16 cellular contexts compared by ENCODE assay signal in genomic region chr10:101006593-101007098, GRCh38. TPM values are rescaled to one million over a fixed set of nuclear protein-coding genes. Genes with fewer than 3 reads are reported as not detected.
DNase-seq lines count a peak whose midpoint lies in the region; ATAC-seq and TF ChIP-seq lines count a peak whose summit lies in the region.
"Had no signal": no experiment of that assay in that cellular context is flagged by ENCODE, and none has a peak within 500 bp of the region (broad histone marks: within the 10 kb centered on the region; RNA-seq: fewer than 3 reads in every experiment).

No MANE protein-coding gene starts in this region.

- H3K4me2 ChIP-seq in neural progenitor cell = no peak overlapping the region

- H3K27ac Mint-ChIP-seq in brain = peak overlapping the region in 3 of 5 experiments; percentile 76 to 95 (median 82)
- H3K27ac Mint-ChIP-seq in neural progenitor cell = no peak overlapping the region
- no peak overlapping the region for H3K27ac Mint-ChIP-seq in activated naive CD8-positive, alpha-beta T cell treated with anti-CD3 and anti-CD28 coated beads for 36 hours
- H3K27ac Mint-ChIP-seq: activated B cell treated with CpG ODN at 0.5 μM for 24 hours; activated CD8-positive, alpha-beta memory T cell treated with anti-CD3 and anti-CD28 coated beads, Interleukin-2, amount 10 ng/mL, durations not matched to agents 7 days and 5 days; memory B cell; T-helper 17 cell had no signal

- H3K4me1 Mint-ChIP-seq in brain = peaks cover 30% of the 10 kb centered on the region
- H3K4me1 Mint-ChIP-seq in neural progenitor cell = peaks cover 8% of the 10 kb centered on the region
- no peaks in the 10 kb centered on the region for H3K4me1 Mint-ChIP-seq in activated naive CD8-positive, alpha-beta T cell treated with anti-CD3 and anti-CD28 coated beads for 36 hours
- H3K4me1 Mint-ChIP-seq: activated B cell treated with CpG ODN at 0.5 μM for 24 hours; activated CD8-positive, alpha-beta memory T cell treated with anti-CD3 and anti-CD28 coated beads, Interleukin-2, amount 10 ng/mL, durations not matched to agents 7 days and 5 days; memory B cell had no signal

- H3K27ac ChIP-seq in left ventricle myocardium inferior (replicated peaks) (peak overlapping the region; percentile 76), neural progenitor cell (peak overlapping the region; percentile 53)

- H3K4me1 ChIP-seq in left ventricle myocardium inferior (peaks cover 77% of the 10 kb centered on the region), neural progenitor cell (peaks cover 14% of the 10 kb centered on the region)

- no peak for TF ChIP-seq CTCF in left ventricle myocardium inferior (IDR thresholded peaks at IDR 0.05; ENCODE audit: borderline replicate concordance)
- no peak for TF ChIP-seq CTCF in brain (conservative IDR thresholded peaks at IDR 0.05)
- TF ChIP-seq CTCF in neural progenitor cell (IDR thresholded peaks at IDR 0.05) = no peak

- H3K36me3 Mint-ChIP-seq in brain = peaks cover 31% of the 10 kb centered on the region
- peaks cover 7% of the 10 kb centered on the region for H3K36me3 Mint-ChIP-seq in neural progenitor cell
- no peaks in the 10 kb centered on the region for H3K36me3 Mint-ChIP-seq in activated naive CD8-positive, alpha-beta T cell treated with anti-CD3 and anti-CD28 coated beads for 36 hours
- H3K36me3 Mint-ChIP-seq: activated CD8-positive, alpha-beta memory T cell treated with anti-CD3 and anti-CD28 coated beads, Interleukin-2, amount 10 ng/mL, durations not matched to agents 7 days and 5 days had no signal

- H2AFZ ChIP-seq in neural progenitor cell (replicated peaks) = no peak overlapping the region

- no peak overlapping the region for H3K9ac ChIP-seq in neural progenitor cell

- H3F3A ChIP-seq in neural progenitor cell (ENCODE audit: low read depth) = peaks cover 20% of the 10 kb centered on the region

- H4K20me1 ChIP-seq in neural progenitor cell (ENCODE audit: low read depth) = peaks cover 23% of the 10 kb centered on the region

- no peak for DNase-seq in left ventricle myocardium inferior
- no peak for DNase-seq in left cardiac atrium
- DNase-seq in neural progenitor cell (ENCODE audit: low spot score) = no peak
- no peak for DNase-seq in activated naive CD8-positive, alpha-beta T cell treated with anti-CD3 and anti-CD28 coated beads for 36 hours
- DNase-seq in NCI-H2107 (lab: John Stamatoyannopoulos, UW) = no peak
- DNase-seq in NCI-H1105 treated with DMSO at 0.1 percent for 48 hours (lab: John Stamatoyannopoulos, UW) = no peak
- DNase-seq in OCI-M2 (lab: John Stamatoyannopoulos, UW; ENCODE audit: unreplicated experiment) = no peak
- DNase-seq: activated B cell treated with CpG ODN at 0.5 μM for 24 hours; activated CD8-positive, alpha-beta memory T cell treated with anti-CD3 and anti-CD28 coated beads, Interleukin-2, amount 10 ng/mL, durations not matched to agents 7 days and 5 days; activated gamma-delta T cell; NCI-H2081; NCI-H748 treated with DMSO at 0.1 percent for 48 hours; stimulated activated CD4-positive, alpha-beta T cell treated with anti-CD3 and anti-CD28 coated beads, Interleukin-12 subunit alpha, Interleukin-12 subunit beta, amount 100 ng/mL, for 4 hours; T-helper 17 cell had no signal

- H3K9me3 ChIP-seq in left ventricle myocardium inferior (replicated peaks) = no peaks in the 10 kb centered on the region
- H3K9me3 ChIP-seq in neural progenitor cell (ENCODE audit: low read depth) = no peaks in the 10 kb centered on the region

- intact Hi-C loops in left ventricle myocardium inferior (cut with micrococcal nuclease) = no loop called here
- intact Hi-C loops in left cardiac atrium (cut with DNase I) = no loop called here

- peaks cover 0 to 4% (median 0%) of the 10 kb centered on the region in 5 experiments for H3K9me3 Mint-ChIP-seq in brain
- no peaks in the 10 kb centered on the region for H3K9me3 Mint-ChIP-seq in neural progenitor cell
- no peaks in the 10 kb centered on the region for H3K9me3 Mint-ChIP-seq in activated naive CD8-positive, alpha-beta T cell treated with anti-CD3 and anti-CD28 coated beads for 36 hours
- H3K9me3 Mint-ChIP-seq: activated B cell treated with CpG ODN at 0.5 μM for 24 hours, memory B cell had no signal

- H3K79me2 ChIP-seq in neural progenitor cell (ENCODE audit: low read depth) = peaks cover 18% of the 10 kb centered on the region

- H3K4me3 Mint-ChIP-seq in brain (no peak overlapping the region), neural progenitor cell (no peak overlapping the region)
- no peak overlapping the region for H3K4me3 Mint-ChIP-seq in activated naive CD8-positive, alpha-beta T cell treated with anti-CD3 and anti-CD28 coated beads for 36 hours
- H3K4me3 Mint-ChIP-seq: activated B cell treated with CpG ODN at 0.5 μM for 24 hours; activated CD8-positive, alpha-beta memory T cell treated with anti-CD3 and anti-CD28 coated beads, Interleukin-2, amount 10 ng/mL, durations not matched to agents 7 days and 5 days; memory B cell; T-helper 17 cell had no signal

- H3K27me3 ChIP-seq in left ventricle myocardium inferior (ENCODE audit: low read depth) = no peaks in the 10 kb centered on the region
- H3K27me3 ChIP-seq in neural progenitor cell = no peaks in the 10 kb centered on the region

- H3K4me3 ChIP-seq in left ventricle myocardium inferior = no peak overlapping the region
- H3K4me3 ChIP-seq in neural progenitor cell = no peak overlapping the region

- no peak for ATAC-seq in left cardiac atrium
- ATAC-seq: activated CD8-positive, alpha-beta memory T cell treated with anti-CD3 and anti-CD28 coated beads, Interleukin-2, amount 10 ng/mL, durations not matched to agents 7 days and 5 days; T-helper 17 cell had no signal

- H3K27me3 Mint-ChIP-seq in brain = no peaks in the 10 kb centered on the region
- peaks cover 6% of the 10 kb centered on the region for H3K27me3 Mint-ChIP-seq in neural progenitor cell (ENCODE audit: insufficient read depth, low read depth)
- no peaks in the 10 kb centered on the region for H3K27me3 Mint-ChIP-seq in activated naive CD8-positive, alpha-beta T cell treated with anti-CD3 and anti-CD28 coated beads for 36 hours
- H3K27me3 Mint-ChIP-seq: activated B cell treated with CpG ODN at 0.5 μM for 24 hours; activated CD8-positive, alpha-beta memory T cell treated with anti-CD3 and anti-CD28 coated beads, Interleukin-2, amount 10 ng/mL, durations not matched to agents 7 days and 5 days; memory B cell; T-helper 17 cell had no signal

- H3K36me3 ChIP-seq in left ventricle myocardium inferior = peaks cover 50% of the 10 kb centered on the region
- H3K36me3 ChIP-seq in neural progenitor cell = no peaks in the 10 kb centered on the region

RNA-seq across cellular contexts. Expression of gene LZTS2, which starts 7.0 kb away (rescaled TPM):
- total RNA-seq in left ventricle myocardium inferior (35.6 TPM), left cardiac atrium (10 to 100 TPM; 43.9 to 47.7 TPM), neural progenitor cell (ENCODE audit: low replicate concordance) (34.7 and 111 TPM in 2 replicates)
- 54.6 TPM for polyA plus RNA-seq in brain (ENCODE audit: insufficient read depth, low read depth, low replicate concordance)
- 10 to 100 TPM; 10.4 to 12.1 TPM for total RNA-seq in activated naive CD8-positive, alpha-beta T cell treated with anti-CD3 and anti-CD28 coated beads for 36 hours

RNA-seq across cellular contexts. Expression of gene TWNK, which starts 19.3 kb away (rescaled TPM):
- total RNA-seq in left ventricle myocardium inferior = 7.3 TPM
- total RNA-seq in left cardiac atrium = 1 to 10 TPM; 4.8 to 6.5 TPM
- 9.2 TPM for polyA plus RNA-seq in brain (ENCODE audit: insufficient read depth, low read depth, low replicate concordance)
- 6.4 and 7.1 TPM in 2 replicates for total RNA-seq in neural progenitor cell (ENCODE audit: low replicate concordance)
- 10 to 100 TPM; 40.6 to 41.9 TPM for total RNA-seq in activated naive CD8-positive, alpha-beta T cell treated with anti-CD3 and anti-CD28 coated beads for 36 hours

RNA-seq across cellular contexts. Expression of gene MRPL43, which starts 19.3 kb away (rescaled TPM):
- total RNA-seq in left ventricle myocardium inferior (49.7 TPM), left cardiac atrium (10 to 100 TPM; 47.3 to 52.0 TPM), neural progenitor cell (ENCODE audit: low replicate concordance) (24.5 and 55.8 TPM in 2 replicates)
- 126 TPM for polyA plus RNA-seq in brain (ENCODE audit: insufficient read depth, low read depth, low replicate concordance)
- total RNA-seq in activated naive CD8-positive, alpha-beta T cell treated with anti-CD3 and anti-CD28 coated beads for 36 hours = 10 to 100 TPM; 56.3 to 58.1 TPM

RNA-seq across cellular contexts. Expression of gene PDZD7, which starts 24.3 kb away (rescaled TPM):
- total RNA-seq in left ventricle myocardium inferior = 0.27 TPM
- total RNA-seq in left cardiac atrium = under 1 TPM; 0.44 to 0.50 TPM
- 8.2 TPM for polyA plus RNA-seq in brain (ENCODE audit: insufficient read depth, low read depth, low replicate concordance)
- 0.25 TPM in 1 of 2 replicates, not detected in the other for total RNA-seq in neural progenitor cell (ENCODE audit: low replicate concordance)
- total RNA-seq in activated naive CD8-positive, alpha-beta T cell treated with anti-CD3 and anti-CD28 coated beads for 36 hours = under 1 TPM; 0.14 to 0.66 TPM

RNA-seq across cellular contexts. Expression of gene SFXN3, which starts 24.4 kb away (rescaled TPM):
- total RNA-seq in left ventricle myocardium inferior (13.4 TPM), left cardiac atrium (10 to 100 TPM; 22.8 to 28.9 TPM), neural progenitor cell (ENCODE audit: low replicate concordance) (0.09 TPM in 1 of 2 replicates, not detected in the other)
- 25.9 TPM for polyA plus RNA-seq in brain (ENCODE audit: insufficient read depth, low read depth, low replicate concordance)
- total RNA-seq in activated naive CD8-positive, alpha-beta T cell treated with anti-CD3 and anti-CD28 coated beads for 36 hours = 10 to 100 TPM; 12.6 to 13.9 TPM

Comparison
In these comparisons a context has a peak if more than half of its experiments do, and no peak if none do; other contexts are left out.
1. H3K27ac Mint-ChIP-seq: peak in brain (3 of 5); none in neural progenitor cell (single experiment) and activated naive CD8-positive, alpha-beta T cell treated with anti-CD3 and anti-CD28 coated beads for 36 hours (single experiment).